In the genomic region with DNA sequence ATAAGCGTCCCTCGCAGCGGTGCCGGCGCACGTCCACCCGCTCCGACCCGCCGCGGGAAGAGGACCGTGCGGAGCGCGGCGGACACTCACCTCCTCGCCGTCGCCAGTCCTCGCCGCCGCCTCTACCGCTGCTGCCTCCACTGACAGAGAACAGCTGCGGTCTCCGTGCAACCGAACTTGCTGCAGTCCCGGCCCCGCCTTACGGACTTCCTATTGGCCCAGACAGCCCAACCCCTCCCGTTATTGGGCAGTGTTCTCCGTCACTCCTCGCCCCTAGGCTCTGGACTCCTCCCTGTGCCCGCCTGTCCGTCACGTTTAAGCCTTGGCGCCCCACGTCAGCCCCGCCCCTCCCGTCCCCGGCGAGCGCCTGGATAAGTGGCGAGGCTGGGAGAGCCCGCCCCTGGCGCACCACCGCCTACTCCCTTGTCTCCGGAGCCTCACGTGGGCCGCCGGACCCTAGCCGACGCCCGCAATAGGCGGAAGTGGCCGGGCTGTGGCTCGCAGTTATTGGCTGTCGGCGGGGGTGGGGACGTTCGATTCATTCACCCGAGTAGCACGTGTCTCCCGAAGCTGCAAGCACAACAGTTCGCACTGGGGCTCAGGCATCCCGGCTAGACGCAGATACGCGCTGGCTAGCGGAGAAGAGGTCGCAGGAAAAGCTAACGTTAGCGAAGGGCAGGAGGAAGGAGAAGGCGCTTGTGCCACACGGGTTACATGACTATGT, we compare ENCODE assay signal across 1 cellular context.
A peak's percentile ranks its signal among the peaks of the same experiment; 100 is the strongest.
TF ChIP-seq lines count a peak whose summit lies in the region.

A gene with protein sequence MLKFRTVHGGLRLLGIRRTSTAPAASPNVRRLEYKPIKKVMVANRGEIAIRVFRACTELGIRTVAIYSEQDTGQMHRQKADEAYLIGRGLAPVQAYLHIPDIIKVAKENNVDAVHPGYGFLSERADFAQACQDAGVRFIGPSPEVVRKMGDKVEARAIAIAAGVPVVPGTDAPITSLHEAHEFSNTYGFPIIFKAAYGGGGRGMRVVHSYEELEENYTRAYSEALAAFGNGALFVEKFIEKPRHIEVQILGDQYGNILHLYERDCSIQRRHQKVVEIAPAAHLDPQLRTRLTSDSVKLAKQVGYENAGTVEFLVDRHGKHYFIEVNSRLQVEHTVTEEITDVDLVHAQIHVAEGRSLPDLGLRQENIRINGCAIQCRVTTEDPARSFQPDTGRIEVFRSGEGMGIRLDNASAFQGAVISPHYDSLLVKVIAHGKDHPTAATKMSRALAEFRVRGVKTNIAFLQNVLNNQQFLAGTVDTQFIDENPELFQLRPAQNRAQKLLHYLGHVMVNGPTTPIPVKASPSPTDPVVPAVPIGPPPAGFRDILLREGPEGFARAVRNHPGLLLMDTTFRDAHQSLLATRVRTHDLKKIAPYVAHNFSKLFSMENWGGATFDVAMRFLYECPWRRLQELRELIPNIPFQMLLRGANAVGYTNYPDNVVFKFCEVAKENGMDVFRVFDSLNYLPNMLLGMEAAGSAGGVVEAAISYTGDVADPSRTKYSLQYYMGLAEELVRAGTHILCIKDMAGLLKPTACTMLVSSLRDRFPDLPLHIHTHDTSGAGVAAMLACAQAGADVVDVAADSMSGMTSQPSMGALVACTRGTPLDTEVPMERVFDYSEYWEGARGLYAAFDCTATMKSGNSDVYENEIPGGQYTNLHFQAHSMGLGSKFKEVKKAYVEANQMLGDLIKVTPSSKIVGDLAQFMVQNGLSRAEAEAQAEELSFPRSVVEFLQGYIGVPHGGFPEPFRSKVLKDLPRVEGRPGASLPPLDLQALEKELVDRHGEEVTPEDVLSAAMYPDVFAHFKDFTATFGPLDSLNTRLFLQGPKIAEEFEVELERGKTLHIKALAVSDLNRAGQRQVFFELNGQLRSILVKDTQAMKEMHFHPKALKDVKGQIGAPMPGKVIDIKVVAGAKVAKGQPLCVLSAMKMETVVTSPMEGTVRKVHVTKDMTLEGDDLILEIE (minus strand): TSS at position 152 of the 724 bp plus-strand sequence. CDS start 86,224 bp downstream, outside the sequence.

TF ChIP-seq in HEK293, 187 proteins besides CTCF, POLR2A, EP300 and RAD21 (continued from another document and continues in another):
- TF ChIP-seq ZNF280D (tag by site-specific recombination; IDR thresholded peaks at IDR 0.05): no peak
- TF ChIP-seq ZNF626 (tag by site-specific recombination; IDR thresholded peaks at IDR 0.05): no peak
- peak; percentile 79 for TF ChIP-seq EGR2 (tag by site-specific recombination; IDR thresholded peaks at IDR 0.05; ENCODE audit: low read depth)
- TF ChIP-seq ZBTB44 (tag by site-specific recombination; IDR thresholded peaks at IDR 0.05): no peak
- no peak; the same call in 1 of the 2 replicates for TF ChIP-seq ZNF600 (tag by site-specific recombination; IDR thresholded peaks at IDR 0.05)
- TF ChIP-seq ZNF707 (tag by site-specific recombination; IDR thresholded peaks at IDR 0.05): no peak
- no peak for TF ChIP-seq ZNF791 (tag by site-specific recombination; IDR thresholded peaks at IDR 0.05)
- TF ChIP-seq SP2 (tag by site-specific recombination; IDR thresholded peaks at IDR 0.05): peak; percentile 98
- TF ChIP-seq ZNF792 (tag by site-specific recombination; IDR thresholded peaks at IDR 0.05): no peak
- TF ChIP-seq ZNF664 (tag by site-specific recombination; IDR thresholded peaks at IDR 0.05): no peak
- peak; percentile 93 for TF ChIP-seq SP3 (tag by site-specific recombination; IDR thresholded peaks at IDR 0.05)
- TF ChIP-seq TSHZ1 (tag by site-specific recombination; IDR thresholded peaks at IDR 0.05; ENCODE audit: borderline replicate concordance): no peak
- peak; percentile 55; the same call in 1 of the 2 replicates for TF ChIP-seq IKZF3 (tag by site-specific recombination; IDR thresholded peaks at IDR 0.05)
- no peak for TF ChIP-seq ZNF274 (IDR thresholded peaks at IDR 0.05; ENCODE audit: low read length)
- TF ChIP-seq ZNF274 (tag by site-specific recombination; IDR thresholded peaks at IDR 0.05; ENCODE audit: borderline replicate concordance): no peak
- TF ChIP-seq KLF10 (tag by site-specific recombination; IDR thresholded peaks at IDR 0.05): peak; percentile 100
- peak; percentile 87 for TF ChIP-seq ZFHX2 (tag by site-specific recombination; conservative IDR thresholded peaks at IDR 0.05)
- TF ChIP-seq ZFP3 (tag by site-specific recombination; IDR thresholded peaks at IDR 0.05; ENCODE audit: low read depth): no peak
- no peak for TF ChIP-seq ZNF174 (tag by site-specific recombination; IDR thresholded peaks at IDR 0.05)
- TF ChIP-seq HOXA7 (CRISPR knock-in tag; IDR thresholded peaks at IDR 0.05; ENCODE audit: borderline replicate concordance): no peak
- no peak for TF ChIP-seq ZNF350 (tag by site-specific recombination; IDR thresholded peaks at IDR 0.05)
- no peak for TF ChIP-seq FEZF1 (tag by site-specific recombination; IDR thresholded peaks at IDR 0.05)
- no peak for TF ChIP-seq BCL11A (tag by site-specific recombination; IDR thresholded peaks at IDR 0.05; ENCODE audit: low read depth)
- TF ChIP-seq HIC1 (tag by site-specific recombination; IDR thresholded peaks at IDR 0.05): no peak
- TF ChIP-seq ZFP37 (tag by site-specific recombination; IDR thresholded peaks at IDR 0.05): no peak
- TF ChIP-seq REST (tag by site-specific recombination; IDR thresholded peaks at IDR 0.05): 0 out of 2 replicates have a peak, but pooled peaks have one; percentile 26
- no peak for TF ChIP-seq ZNF404 (tag by site-specific recombination; IDR thresholded peaks at IDR 0.05)
- TF ChIP-seq, protein P1, sequence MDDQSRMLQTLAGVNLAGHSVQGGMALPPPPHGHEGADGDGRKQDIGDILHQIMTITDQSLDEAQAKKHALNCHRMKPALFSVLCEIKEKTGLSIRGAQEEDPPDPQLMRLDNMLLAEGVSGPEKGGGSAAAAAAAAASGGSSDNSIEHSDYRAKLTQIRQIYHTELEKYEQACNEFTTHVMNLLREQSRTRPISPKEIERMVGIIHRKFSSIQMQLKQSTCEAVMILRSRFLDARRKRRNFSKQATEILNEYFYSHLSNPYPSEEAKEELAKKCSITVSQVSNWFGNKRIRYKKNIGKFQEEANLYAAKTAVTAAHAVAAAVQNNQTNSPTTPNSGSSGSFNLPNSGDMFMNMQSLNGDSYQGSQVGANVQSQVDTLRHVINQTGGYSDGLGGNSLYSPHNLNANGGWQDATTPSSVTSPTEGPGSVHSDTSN (CRISPR knock-in tag; IDR thresholded peaks at IDR 0.05): peak; percentile 59; the same call in 1 of the 2 replicates
- TF ChIP-seq, protein P2, sequence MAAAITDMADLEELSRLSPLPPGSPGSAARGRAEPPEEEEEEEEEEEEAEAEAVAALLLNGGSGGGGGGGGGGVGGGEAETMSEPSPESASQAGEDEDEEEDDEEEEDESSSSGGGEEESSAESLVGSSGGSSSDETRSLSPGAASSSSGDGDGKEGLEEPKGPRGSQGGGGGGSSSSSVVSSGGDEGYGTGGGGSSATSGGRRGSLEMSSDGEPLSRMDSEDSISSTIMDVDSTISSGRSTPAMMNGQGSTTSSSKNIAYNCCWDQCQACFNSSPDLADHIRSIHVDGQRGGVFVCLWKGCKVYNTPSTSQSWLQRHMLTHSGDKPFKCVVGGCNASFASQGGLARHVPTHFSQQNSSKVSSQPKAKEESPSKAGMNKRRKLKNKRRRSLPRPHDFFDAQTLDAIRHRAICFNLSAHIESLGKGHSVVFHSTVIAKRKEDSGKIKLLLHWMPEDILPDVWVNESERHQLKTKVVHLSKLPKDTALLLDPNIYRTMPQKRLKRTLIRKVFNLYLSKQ (tag by site-specific recombination; IDR thresholded peaks at IDR 0.05; ENCODE audit: borderline replicate concordance): no peak
- TF ChIP-seq RBAK (tag by site-specific recombination; IDR thresholded peaks at IDR 0.05): no peak
- peak; percentile 29; the same call in 1 of the 2 replicates for TF ChIP-seq GLIS1 (tag by site-specific recombination; IDR thresholded peaks at IDR 0.05)
- no peak for TF ChIP-seq ZNF24 (tag by site-specific recombination; IDR thresholded peaks at IDR 0.05)
- peak; percentile 75 for TF ChIP-seq KLF9 (tag by site-specific recombination; IDR thresholded peaks at IDR 0.05; ENCODE audit: low read depth)
